In genomic region chr3:169379496-169380121, GRCh38 we compare ENCODE assay signal across 30 cellular contexts.
"Had no signal": no experiment of that assay in that cellular context is flagged by ENCODE, and none has a peak within 500 bp of the region (broad histone marks: within the 10 kb centered on the region; RNA-seq: fewer than 3 reads in every experiment).

No MANE protein-coding gene starts in this region.

- H3K36me3 ChIP-seq: adrenal gland, right lobe of liver, transverse colon, WERI-Rb-1 had no signal

- H3K4me1 ChIP-seq: adrenal gland, foreskin keratinocyte, heart right ventricle, right lobe of liver, testis had no signal

- H3K4me3 Mint-ChIP-seq: activated CD4-positive, alpha-beta memory T cell treated with anti-CD3 and anti-CD28 coated beads for 36 hours; activated naive CD4-positive, alpha-beta T cell treated with anti-CD3 and anti-CD28 coated beads for 36 hours; activated naive CD8-positive, alpha-beta T cell treated with anti-CD3 and anti-CD28 coated beads for 36 hours; activated T-helper 1 cell treated with anti-CD3 and anti-CD28 coated beads, Interleukin-12 subunit alpha, Interleukin-12 subunit beta, Interleukin-2, Interleukin-4 antibody, amounts not matched to agents 30 ng/mL and 10 ng/mL and 1 ng/mL, durations not matched to agents 14 hours and 24 hours and 36 hours; brain; mesothelial cell of epicardium; naive thymus-derived CD4-positive, alpha-beta T cell; neural crest cell; stimulated activated naive B cell treated with anti-CD40 and anti-IgM and Interleukin-4, amounts not matched to agents 10 μg/mL and 1 μg/mL and 100 μg/mL, for 72 hours had no signal

- H3K4me3 ChIP-seq: adrenal gland, heart right ventricle, right lobe of liver, smooth muscle cell, testis, transverse colon had no signal

- H3K4me2 ChIP-seq: smooth muscle cell had no signal

- H3K4me1 Mint-ChIP-seq: activated naive CD8-positive, alpha-beta T cell treated with anti-CD3 and anti-CD28 coated beads for 36 hours; brain; mesothelial cell of epicardium; naive thymus-derived CD4-positive, alpha-beta T cell; neural crest cell had no signal

- H3K27me3 ChIP-seq: adrenal gland, foreskin keratinocyte, heart right ventricle, right lobe of liver, testis, transverse colon had no signal

- H3K36me3 Mint-ChIP-seq: activated CD4-positive, alpha-beta memory T cell treated with anti-CD3 and anti-CD28 coated beads for 36 hours; activated naive CD8-positive, alpha-beta T cell treated with anti-CD3 and anti-CD28 coated beads for 36 hours; brain; naive thymus-derived CD4-positive, alpha-beta T cell; stimulated activated naive B cell treated with anti-CD40 and anti-IgM and Interleukin-4, amounts not matched to agents 10 μg/mL and 1 μg/mL and 100 μg/mL, for 72 hours had no signal

- ATAC-seq: activated CD4-positive, CD25-positive, alpha-beta regulatory T cell treated with anti-CD3 and anti-CD28 coated beads, Interleukin-2, amount 50 U/mL, for 24 hours; esophagus mucosa; foreskin keratinocyte; heart right ventricle; naive thymus-derived CD4-positive, alpha-beta T cell; right lobe of liver; stimulated activated naive B cell treated with anti-CD40 and anti-IgM and Interleukin-4, amounts not matched to agents 10 μg/mL and 1 μg/mL and 100 μg/mL, for 72 hours had no signal

- H3K27ac ChIP-seq: adrenal gland, foreskin keratinocyte, heart right ventricle, right lobe of liver, testis, transverse colon, WERI-Rb-1 had no signal

- H3K9me3 ChIP-seq: adrenal gland, right lobe of liver, testis, transverse colon had no signal

- H3K27me3 Mint-ChIP-seq: activated CD4-positive, alpha-beta memory T cell treated with anti-CD3 and anti-CD28 coated beads for 36 hours; brain had no signal

- DNase-seq: activated CD4-positive, alpha-beta memory T cell treated with anti-CD3 and anti-CD28 coated beads for 36 hours; activated CD4-positive, alpha-beta T cell treated with anti-CD3 and anti-CD28 coated beads for 48 hours; activated CD8-positive, alpha-beta memory T cell treated with anti-CD3 and anti-CD28 coated beads, Interleukin-2, amount 50 U/mL, for 4 hours; activated effector memory CD4-positive, alpha-beta T cell treated with anti-CD3 and anti-CD28 coated beads, Interleukin-2, amount 50 U/mL, for 16 hours; activated naive CD4-positive, alpha-beta T cell treated with anti-CD3 and anti-CD28 coated beads for 36 hours; activated naive CD8-positive, alpha-beta T cell treated with anti-CD3 and anti-CD28 coated beads for 36 hours; activated T-cell treated with anti-CD3 and anti-CD28 coated beads, Interleukin-2, amount 50 U/mL, for 1 hour; adrenal gland; aorta; foreskin keratinocyte; heart right ventricle; naive thymus-derived CD4-positive, alpha-beta T cell; nucleus accumbens; posterior cingulate gyrus; right lobe of liver; stimulated activated CD4-positive, alpha-beta T cell treated with anti-CD3 and anti-CD28 coated beads, Interleukin-2, amount 100 ng/mL, for 24 hours; stimulated activated naive B cell treated with anti-CD40 and anti-IgM and Interleukin-4, amounts not matched to agents 10 μg/mL and 1 μg/mL and 100 μg/mL, for 72 hours; T1000; testis; transverse colon; WERI-Rb-1 had no signal

- FAIRE-seq: endothelial cell of umbilical vein, urothelium cell line had no signal

- H3K27ac Mint-ChIP-seq: activated CD4-positive, alpha-beta memory T cell treated with anti-CD3 and anti-CD28 coated beads for 36 hours; activated naive CD4-positive, alpha-beta T cell treated with anti-CD3 and anti-CD28 coated beads for 36 hours; activated naive CD8-positive, alpha-beta T cell treated with anti-CD3 and anti-CD28 coated beads for 36 hours; activated T-helper 1 cell treated with anti-CD3 and anti-CD28 coated beads, Interleukin-12 subunit alpha, Interleukin-12 subunit beta, Interleukin-2, Interleukin-4 antibody, amounts not matched to agents 30 ng/mL and 10 ng/mL and 1 ng/mL, durations not matched to agents 14 hours and 24 hours and 36 hours; brain; mesothelial cell of epicardium; naive thymus-derived CD4-positive, alpha-beta T cell; stimulated activated naive B cell treated with anti-CD40 and anti-IgM and Interleukin-4, amounts not matched to agents 10 μg/mL and 1 μg/mL and 100 μg/mL, for 72 hours had no signal
